In genomic region chr2:185306119-185306518, GRCh38 we compare ENCODE assay signal across 12 cellular contexts.
"Had no signal": no experiment of that assay in that cellular context is flagged by ENCODE, and none has a peak within 500 bp of the region (broad histone marks: within the 10 kb centered on the region; RNA-seq: fewer than 3 reads in every experiment).

No MANE protein-coding gene starts in this region.

- H3K27ac ChIP-seq: GM23248, HL-60, KMS-11 had no signal

- H3K36me3 Mint-ChIP-seq: IgD-negative memory B cell had no signal

- H3K27me3 Mint-ChIP-seq: IgD-negative memory B cell had no signal

- H3K4me1 Mint-ChIP-seq: IgD-negative memory B cell had no signal

- DNase-seq: GM23248, GOT3, H7, HFFc6, Karpas-422, KBM-7 had no signal

- ATAC-seq: HCT116, HepG2 had no signal

- H3K4me3 Mint-ChIP-seq: HFFc6, IgD-negative memory B cell had no signal

- H3K4me1 ChIP-seq: HAP-1 had no signal

- H3K36me3 ChIP-seq: HAP-1 had no signal

- H3K4me3 ChIP-seq: GM23248, HAP-1 had no signal

- H3K9me3 ChIP-seq: HAP-1 had no signal

- H3K27ac Mint-ChIP-seq: HFFc6, IgD-negative memory B cell had no signal
